ENCODE assay signal across 8 cellular contexts in genomic region chr3:172607305-172608121, GRCh38.
DNase-seq lines count a peak whose midpoint lies in the region; ATAC-seq and TF ChIP-seq lines count a peak whose summit lies in the region.

No MANE protein-coding gene starts in this region.

- H3K27me3 Mint-ChIP-seq in CD4-positive, alpha-beta T cell = peaks cover 6% of the 10 kb centered on the region

- DNase-seq in NCI-H2171 treated with DMSO at 0.1 percent for 48 hours (lab: John Stamatoyannopoulos, UW) (peak; percentile 18), NCI-H2171 (lab: John Stamatoyannopoulos, UW) (no peak), RPMI7951 (ENCODE audit: low read depth) (peak; percentile 91), fibroblast of villous mesenchyme (ENCODE audit: low read depth) (peak; percentile 62), spleen (no peak), germinal center (ENCODE audit: low spot score) (no peak), KG1 (lab: John Stamatoyannopoulos, UW) (no peak)
- DNase-seq in CD4-positive, alpha-beta T cell = no peak

- no peaks in the 10 kb centered on the region for H3K27me3 ChIP-seq in spleen (replicated peaks in 1 of 7)
- H3K27me3 ChIP-seq in CD4-positive, alpha-beta T cell (ENCODE audit: control insufficient read depth, insufficient read depth, low read length) = no peaks in the 10 kb centered on the region

- H3K4me3 ChIP-seq in fibroblast of villous mesenchyme (ENCODE audit: low read depth, low read length) (no peak overlapping the region), spleen (no peak overlapping the region)

- peaks cover 0 to 8% (median 4%) of the 10 kb centered on the region in 6 donors for H3K4me1 ChIP-seq in spleen

- no peak overlapping the region for H3K27ac Mint-ChIP-seq in CD4-positive, alpha-beta T cell

- peaks cover 0 to 8% (median 0%) of the 10 kb centered on the region in 8 donors for H3K9me3 ChIP-seq in spleen
- H3K9me3 ChIP-seq in CD4-positive, alpha-beta T cell (ENCODE audit: control insufficient read depth, low read length) = no peaks in the 10 kb centered on the region

- 79 to 90% (median 85%) methylated on average over 2 of the region's 2 CpGs for WGBS in spleen, 5 donors

- no peaks in the 10 kb centered on the region for H3K36me3 ChIP-seq in spleen

- POLR2A ChIA-PET in CD4-positive, alpha-beta T cell (lab: Charles Lee) = no interaction called here

- no peaks in the 10 kb centered on the region for H3K36me3 Mint-ChIP-seq in CD4-positive, alpha-beta T cell (ENCODE audit: low read depth)

- TF ChIP-seq POLR2A in spleen (IDR thresholded peaks at IDR 0.05) = no peak

- no peak for ATAC-seq in CD4-positive, alpha-beta T cell (ENCODE audit: poor library complexity)

- no peaks in the 10 kb centered on the region for H3K4me1 Mint-ChIP-seq in CD4-positive, alpha-beta T cell (ENCODE audit: low read depth)

- intact Hi-C loops in spleen (cut with DNase I; ENCODE audit: low total_unique reads) = no loop called here
- intact Hi-C loops in CD4-positive, alpha-beta T cell (cut with DNase I, micrococcal nuclease) = no loop called here

- no peak overlapping the region for H3K4me3 Mint-ChIP-seq in CD4-positive, alpha-beta T cell

- CTCF ChIA-PET in CD4-positive, alpha-beta T cell (lab: Charles Lee) = interaction anchor here (1.9 to 2.2 kb wide), 2 partner anchors 10 to 11 kb away, joined by 4 to 7 read pairs; no protein-coding TSS in a partner anchor

- TF ChIP-seq CTCF in fibroblast of villous mesenchyme (IDR thresholded peaks at IDR 0.05; ENCODE audit: insufficient read depth, low read depth, low read length) (no peak), spleen (IDR thresholded peaks at IDR 0.05 in 8 of 11, conservative IDR thresholded peaks at IDR 0.05 in 3 of 11) (no peak)
- no peak for TF ChIP-seq CTCF in CD4-positive, alpha-beta T cell (IDR thresholded peaks at IDR 0.05)

- peaks cover 5% of the 10 kb centered on the region for H3K9me3 Mint-ChIP-seq in CD4-positive, alpha-beta T cell

- peak overlapping the region in 7 of 8 donors; percentile 11 to 70 (median 51) for H3K27ac ChIP-seq in spleen
- H3K27ac ChIP-seq in CD4-positive, alpha-beta T cell (ENCODE audit: low read depth, low read length) = no peak overlapping the region

Comparison
In these comparisons a context has a peak if more than half of its experiments do, and no peak if none do; other contexts are left out.
1. DNase-seq: peak in NCI-H2171 treated with DMSO at 0.1 percent for 48 hours (single experiment), RPMI7951 (single experiment) and fibroblast of villous mesenchyme (single experiment); none in NCI-H2171 (single experiment), spleen (single experiment), germinal center (single experiment), KG1 (single experiment) and CD4-positive, alpha-beta T cell (0 of 10).